17 cellular contexts compared by ENCODE assay signal in the genomic region with DNA sequence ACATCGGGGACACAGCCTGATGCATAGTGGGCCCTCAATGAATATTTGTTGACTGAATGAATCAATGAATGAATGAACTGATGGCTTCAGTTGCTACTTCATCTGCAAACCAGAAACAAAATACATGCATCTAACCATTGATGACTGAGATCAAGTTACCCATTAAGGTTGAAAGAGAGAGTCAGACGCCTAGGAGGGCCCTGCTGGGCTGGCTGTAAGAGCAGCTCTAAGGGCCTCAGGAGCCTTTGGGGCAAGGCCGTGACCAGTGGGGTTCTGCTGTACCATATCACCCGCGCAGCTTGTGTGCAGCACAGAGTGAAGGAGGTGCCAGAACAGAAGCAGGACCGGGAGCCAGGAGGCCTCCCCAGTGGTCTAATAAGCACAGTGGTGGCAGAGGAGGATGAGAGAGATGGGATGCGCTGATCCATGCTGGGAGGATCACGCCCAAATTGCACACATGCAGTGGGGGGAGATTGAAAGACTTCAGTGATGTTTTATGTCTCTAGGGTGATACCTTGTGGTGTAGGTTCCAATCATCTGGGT.
A peak's percentile ranks its signal among the peaks of the same experiment; 100 is the strongest.
DNase-seq lines count a peak whose midpoint lies in the region; ATAC-seq, FAIRE-seq and TF ChIP-seq lines count a peak whose summit lies in the region.
"Had no signal": no experiment of that assay in that cellular context is flagged by ENCODE, and none has a peak within 500 bp of the region (broad histone marks: within the 10 kb centered on the region; RNA-seq: fewer than 3 reads in every experiment).

No MANE protein-coding gene starts in this region.

- TF ChIP-seq EP300 in H1 (IDR thresholded peaks at IDR 0.05; ENCODE audit: borderline replicate concordance in 1 of 2, low read depth in 2 of 2, low read length in 2 of 2), result no peak

- no peak overlapping the region for H2AK9ac ChIP-seq in IMR-90 (replicated peaks; ENCODE audit: low read depth, low read length, poor library complexity)

- no TSS peak for BruUV-seq in IMR-90 (replicated peaks; lab: Mats Ljungman, UMichigan)

- H2BK5ac ChIP-seq in IMR-90 (ENCODE audit: low read depth, low read length, poor library complexity, severe bottlenecking) (no peak overlapping the region), H1 (ENCODE audit: low read depth, low read length) (no peak overlapping the region), neuronal stem cell (ENCODE audit: low read length) (no peak overlapping the region)

- no peaks in the 10 kb centered on the region for H3K27me3 ChIP-seq in IMR-90 (ENCODE audit: control insufficient read depth, insufficient read depth, low read length)
- no peaks in the 10 kb centered on the region for H3K27me3 ChIP-seq in H1 (replicated peaks in 1 of 4; ENCODE audit: control insufficient read depth in 3 of 4, extremely low read depth in 1 of 4, insufficient read depth in 3 of 4, low read length in 3 of 4)
- H3K27me3 ChIP-seq in neuronal stem cell (ENCODE audit: control insufficient read depth in 3 of 3, insufficient read depth in 3 of 3, low read depth in 1 of 3, low read length in 3 of 3), result peaks cover 0 to 15% (median 0%) of the 10 kb centered on the region in 3 experiments
- no peaks in the 10 kb centered on the region for H3K27me3 ChIP-seq in foreskin keratinocyte
- H3K27me3 ChIP-seq: BE2C had no signal

- in situ Hi-C loops in IMR-90 (cut with MboI; ENCODE audit: low sequenced_read_pairs), result no loop called here

- no peak overlapping the region for H3K4ac ChIP-seq in IMR-90 (ENCODE audit: low read depth, low read length)
- H3K4ac ChIP-seq in H1 (replicated peaks; ENCODE audit: insufficient read length, low read depth, low read length), result no peak overlapping the region
- no peak overlapping the region for H3K4ac ChIP-seq in neuronal stem cell (ENCODE audit: low read length)

- H3K27me3 Mint-ChIP-seq in nephron progenitor cell (ENCODE audit: low read depth, poor library complexity), result peaks cover 6% of the 10 kb centered on the region

- ATAC-seq in IMR-90 (ENCODE audit: low read depth) (no peak), foreskin keratinocyte (no peak), GM21360 (IDR thresholded peaks at IDR 0.05; ENCODE audit: unreplicated experiment) (no peak)
- ATAC-seq: A549 had no signal

- H2BK15ac ChIP-seq in IMR-90 (ENCODE audit: low read depth, low read length) (no peak overlapping the region), H1 (ENCODE audit: low read length) (no peak overlapping the region), neuronal stem cell (ENCODE audit: low read length) (no peak overlapping the region)

- dilution Hi-C loops in IMR-90 (cut with HindIII; ENCODE audit: low sequenced_read_pairs, unreplicated experiment), result no loop called here

- H3K23me2 ChIP-seq in H1 (ENCODE audit: low read depth, low read length), result no peaks in the 10 kb centered on the region; the same call in 1 of the 2 replicates

- FAIRE-seq in H1 (lab: Jason Lieb, UNC), result no peak
- FAIRE-seq: A549, G401.6 had no signal

- CTCF ChIA-PET in HEK293 (lab: Yijun Ruan, JAX), result no interaction called here
- CTCF ChIA-PET in IMR-90 (lab: Yijun Ruan, JAX), result no interaction called here
- CTCF ChIA-PET in H1 (lab: Charles Lee; ENCODE audit: partially characterized antibody), result interaction anchor here (1.1 to 1.4 kb wide), 3 partner anchors 15 to 132 kb away, joined by 3 read pairs; no protein-coding TSS in a partner anchor

- H3K4me3 Mint-ChIP-seq in nephron progenitor cell, result no peak overlapping the region
- H3K4me3 Mint-ChIP-seq: CD4-positive, alpha-beta memory T cell had no signal

- peaks cover 31% of the 10 kb centered on the region for H3K9me1 ChIP-seq in IMR-90 (ENCODE audit: insufficient read depth, low read length)

- no peak for TF ChIP-seq POLR2A in IMR-90 (IDR thresholded peaks at IDR 0.05; ENCODE audit: low read depth, low read length)
- no peak for TF ChIP-seq POLR2A in H1 (IDR thresholded peaks at IDR 0.05; ENCODE audit: control extremely low read depth in 1 of 2, low read depth in 2 of 2, low read length in 2 of 2)

- 93% methylated on average over 5 of the region's 8 CpGs; no CpG with 5 or more reads in 1 of the 2 experiments for WGBS in IMR-90 (ENCODE audit: extremely low coverage in 2 of 2, insufficient read length in 1 of 2), 2 experiments
- 84% methylated on average over 8 of the region's 8 CpGs; no CpG with 5 or more reads in 1 of the 2 experiments for WGBS in H1 (ENCODE audit: extremely low coverage in 1 of 2, insufficient coverage in 1 of 2, insufficient read length in 1 of 2, insufficient replicate concordance in 2 of 2, low coverage in 1 of 2, low lambda C conversion rate in 2 of 2, missing lambda C conversion rate in 1 of 2), 2 experiments
- WGBS in neuronal stem cell (ENCODE audit: extremely low coverage in 2 of 2, insufficient read length in 2 of 2, insufficient replicate concordance in 1 of 2), 2 donors, result no CpG with 5 or more reads among the region's 8 CpGs

- H3K23ac ChIP-seq in IMR-90 (ENCODE audit: low read depth, low read length) (no peak overlapping the region), H1 (ENCODE audit: insufficient read length) (no peak overlapping the region), neuronal stem cell (ENCODE audit: low read depth, low read length, poor library complexity) (no peak overlapping the region)

- no peak overlapping the region for H2AFZ ChIP-seq in IMR-90 (replicated peaks; ENCODE audit: low read length, poor library complexity)
- no peak overlapping the region for H2AFZ ChIP-seq in H1 (ENCODE audit: low read length)
- H2AFZ ChIP-seq in neuronal stem cell (ENCODE audit: low read length), result no peak overlapping the region

- H2BK120ac ChIP-seq in IMR-90 (ENCODE audit: low read depth, low read length) (no peak overlapping the region; the same call in 1 of the 2 replicates), H1 (replicated peaks; ENCODE audit: low read depth, low read length) (no peak overlapping the region), neuronal stem cell (ENCODE audit: low read depth, low read length) (no peak overlapping the region)

- intact Hi-C loops in IMR-90 (cut with micrococcal nuclease), result no loop called here

- H4K91ac ChIP-seq in IMR-90 (ENCODE audit: insufficient read depth, low read depth, low read length) (no peak overlapping the region), H1 (replicated peaks; ENCODE audit: insufficient read length, low read length) (no peak overlapping the region), neuronal stem cell (ENCODE audit: low read depth, low read length, poor library complexity) (no peak overlapping the region)

- H2BK12ac ChIP-seq in H1 (ENCODE audit: low read depth, low read length) (0 out of 2 replicates have a peak overlapping the region, but pooled peaks have one; percentile 10), neuronal stem cell (ENCODE audit: low read length) (no peak overlapping the region)

- H3K27ac ChIP-seq in HEK293 (ENCODE audit: extremely low read depth, low read depth, low read length) (no peak overlapping the region), IMR-90 (ENCODE audit: insufficient read depth, low read length) (no peak overlapping the region), H1 (ENCODE audit: low read depth, low read length) (no peak overlapping the region), neuronal stem cell (replicated peaks; ENCODE audit: low read length) (no peak overlapping the region), foreskin keratinocyte (no peak overlapping the region)
- H3K27ac ChIP-seq: C4-2B had no signal

- H3K27ac Mint-ChIP-seq in nephron progenitor cell, result no peak overlapping the region
- H3K27ac Mint-ChIP-seq: CD4-positive, alpha-beta memory T cell had no signal

- H2BK20ac ChIP-seq in IMR-90 (ENCODE audit: low read depth, low read length) (no peak overlapping the region), H1 (ENCODE audit: low read length) (no peak overlapping the region)

- TF ChIP-seq RAD21 in IMR-90 (IDR thresholded peaks at IDR 0.05; ENCODE audit: low read length) (no peak), H1 (IDR thresholded peaks at IDR 0.05 in 1 of 2, conservative IDR thresholded peaks at IDR 0.05 in 1 of 2; ENCODE audit: low read depth in 2 of 2, low read length in 2 of 2) (no peak)

- DNase-seq in IMR-90, result no peak
- no peak for DNase-seq in H1 (ENCODE audit: low read depth in 1 of 2, low spot score in 2 of 2)
- DNase-seq in neuronal stem cell (ENCODE audit: low spot score), result no peak
- no peak for DNase-seq in GF-D8 (lab: John Stamatoyannopoulos, UW)
- no peak for DNase-seq in foreskin keratinocyte
- no peak for DNase-seq in nephron progenitor cell
- DNase-seq: BE2C; CD4-positive, alpha-beta memory T cell; DMS153; DMS79 treated with DMSO at 0.1 percent for 48 hours; EL; H7 had no signal

- H3K36me3 ChIP-seq in HEK293 (ENCODE audit: control insufficient read depth in 2 of 2, insufficient read depth in 1 of 2, low read length in 2 of 2) (no peaks in the 10 kb centered on the region), IMR-90 (ENCODE audit: control insufficient read depth, insufficient read depth, low read length) (no peaks in the 10 kb centered on the region), H1 (ENCODE audit: control insufficient read depth in 2 of 4, insufficient read depth in 4 of 4, low read length in 3 of 4) (no peaks in the 10 kb centered on the region), neuronal stem cell (replicated peaks in 1 of 2; ENCODE audit: control insufficient read depth in 2 of 2, insufficient read depth in 2 of 2, low read length in 2 of 2) (no peaks in the 10 kb centered on the region)
- H3K36me3 ChIP-seq: BE2C had no signal

- H4K5ac ChIP-seq in IMR-90 (ENCODE audit: low read depth, low read length) (no peak overlapping the region), H1 (ENCODE audit: insufficient read length, low read depth, low read length) (no peak overlapping the region)

- H3K9me3 ChIP-seq in HEK293 (ENCODE audit: control insufficient read depth, insufficient read depth, low read depth, low read length) (no peaks in the 10 kb centered on the region), IMR-90 (ENCODE audit: control insufficient read depth, insufficient read depth, low read length) (no peaks in the 10 kb centered on the region), H1 (ENCODE audit: insufficient read depth in 2 of 2, low read depth in 1 of 2, low read length in 1 of 2) (no peaks in the 10 kb centered on the region), neuronal stem cell (replicated peaks in 1 of 2; ENCODE audit: control insufficient read depth in 2 of 2, insufficient read depth in 1 of 2, low read depth in 1 of 2, low read length in 2 of 2) (no peaks in the 10 kb centered on the region)
- H3K9me3 ChIP-seq: A549, BE2C had no signal

- H3K4me3 ChIP-seq in HEK293 (ENCODE audit: low read depth, low read length) (no peak overlapping the region), IMR-90 (ENCODE audit: insufficient read depth, low read depth, low read length) (no peak overlapping the region), H1 (ENCODE audit: extremely low read depth in 1 of 4, insufficient read depth in 2 of 4, low read depth in 3 of 4, low read length in 4 of 4) (no peak overlapping the region), neuronal stem cell (ENCODE audit: low read length in 2 of 2) (no peak overlapping the region)
- H3K4me3 ChIP-seq: A549 had no signal

- H3K18ac ChIP-seq in IMR-90 (ENCODE audit: low read depth, low read length), result no peak overlapping the region
- no peak overlapping the region for H3K18ac ChIP-seq in H1 (ENCODE audit: extremely low read depth, low read length)
- peak overlapping the region; percentile 53 for H3K18ac ChIP-seq in neuronal stem cell (ENCODE audit: low read length)

- H3K9ac ChIP-seq in IMR-90 (ENCODE audit: low read depth, low read length) (no peak overlapping the region), H1 (replicated peaks in 1 of 4; ENCODE audit: extremely low read depth in 1 of 4, low read depth in 3 of 4, low read length in 3 of 4) (no peak overlapping the region), neuronal stem cell (ENCODE audit: low read depth, low read length, poor library complexity) (no peak overlapping the region)

- H3K4me2 ChIP-seq in IMR-90 (ENCODE audit: low read depth, low read length), result no peak overlapping the region
- H3K4me2 ChIP-seq in H1 (ENCODE audit: insufficient read depth in 1 of 2, low read depth in 2 of 2, low read length in 2 of 2), result no peak overlapping the region
- H3K4me2 ChIP-seq in neuronal stem cell (ENCODE audit: insufficient read depth, low read length, poor library complexity, severe bottlenecking), result no peak overlapping the region
- H3K4me2 ChIP-seq: A549 had no signal

- H3K79me2 ChIP-seq in H1 (ENCODE audit: control insufficient read depth in 1 of 2, insufficient read depth in 2 of 2, low read length in 2 of 2), result no peaks in the 10 kb centered on the region

- POLR2A ChIA-PET in HEK293 (lab: Yijun Ruan, JAX) (no interaction called here), IMR-90 (lab: Charles Lee; ENCODE audit: unreplicated experiment) (no interaction called here), H1 (lab: Charles Lee; ENCODE audit: partially characterized antibody) (no interaction called here)

- H4K8ac ChIP-seq in IMR-90 (ENCODE audit: low read depth in 2 of 2, low read length in 2 of 2) (no peak overlapping the region), H1 (ENCODE audit: extremely low read depth, insufficient read depth, low read length) (no peak overlapping the region), neuronal stem cell (ENCODE audit: low read depth, low read length) (no peak overlapping the region)

- H3K4me1 ChIP-seq in HEK293 (ENCODE audit: control insufficient read depth, insufficient read depth, low read length) (no peaks in the 10 kb centered on the region), IMR-90 (ENCODE audit: control insufficient read depth, insufficient read depth, low read length) (peaks cover 26% of the 10 kb centered on the region), H1 (replicated peaks in 1 of 4; ENCODE audit: control insufficient read depth in 3 of 4, insufficient read depth in 4 of 4, low read length in 3 of 4) (peaks cover 0 to 14% (median 6%) of the 10 kb centered on the region in 4 experiments; a peak in 6 of 7 replicates), neuronal stem cell (ENCODE audit: control insufficient read depth in 2 of 2, insufficient read depth in 1 of 2, low read depth in 1 of 2, low read length in 2 of 2) (peaks cover 3 to 10% of the 10 kb centered on the region in 2 donors), foreskin keratinocyte (peaks cover 28% of the 10 kb centered on the region)
- H3K4me1 ChIP-seq: BE2C had no signal

- H3K4me1 Mint-ChIP-seq in nephron progenitor cell, result peaks cover 65% of the 10 kb centered on the region

- H3K79me1 ChIP-seq in IMR-90 (ENCODE audit: low read depth in 1 of 2, low read length in 2 of 2) (no peaks in the 10 kb centered on the region), H1 (ENCODE audit: low read depth, low read length) (no peaks in the 10 kb centered on the region), neuronal stem cell (ENCODE audit: low read depth, low read length) (no peaks in the 10 kb centered on the region)

- H3K14ac ChIP-seq in IMR-90 (replicated peaks; ENCODE audit: low read depth, low read length) (no peak overlapping the region), H1 (ENCODE audit: insufficient read length) (no peak overlapping the region), neuronal stem cell (ENCODE audit: low read length) (no peak overlapping the region)

- no peaks in the 10 kb centered on the region for H3K36me3 Mint-ChIP-seq in nephron progenitor cell (ENCODE audit: low read depth)
- H3K36me3 Mint-ChIP-seq: CD4-positive, alpha-beta memory T cell had no signal

- H2AK5ac ChIP-seq in IMR-90 (ENCODE audit: low read depth, low read length), result peak overlapping the region; percentile 11; the same call in 1 of the 2 replicates
- H2AK5ac ChIP-seq in H1 (ENCODE audit: low read depth, low read length), result no peak overlapping the region
- no peak overlapping the region for H2AK5ac ChIP-seq in neuronal stem cell (ENCODE audit: low read depth, low read length)

- H3K9me3 Mint-ChIP-seq in nephron progenitor cell, result no peaks in the 10 kb centered on the region
- H3K9me3 Mint-ChIP-seq: CD4-positive, alpha-beta memory T cell had no signal

- no peaks in the 10 kb centered on the region for H4K20me1 ChIP-seq in IMR-90 (ENCODE audit: insufficient read depth, low read length)
- H4K20me1 ChIP-seq in H1 (replicated peaks in 1 of 2; ENCODE audit: control insufficient read depth in 1 of 2, insufficient read depth in 2 of 2, low read length in 2 of 2), result no peaks in the 10 kb centered on the region

- H3K56ac ChIP-seq in IMR-90 (ENCODE audit: extremely low read depth, insufficient read depth, low read length) (no peak overlapping the region), H1 (replicated peaks; ENCODE audit: insufficient read length, low read depth, low read length) (no peak overlapping the region)

- TF ChIP-seq CTCF in HEK293 (tag by site-specific recombination; IDR thresholded peaks at IDR 0.05) (no peak), IMR-90 (conservative IDR thresholded peaks at IDR 0.05; ENCODE audit: low read depth, low read length) (no peak), H1 (IDR thresholded peaks at IDR 0.05; ENCODE audit: control extremely low read depth in 1 of 3, insufficient read depth in 1 of 3, low read depth in 1 of 3, low read length in 3 of 3) (no peak), foreskin keratinocyte (conservative IDR thresholded peaks at IDR 0.05) (no peak), nephron progenitor cell (IDR thresholded peaks at IDR 0.05) (no peak)
